Comparison of ENCODE assay signal across 8 cellular contexts in genomic region chr2:62197017-62197586, GRCh38. TPM values are rescaled to one million over a fixed set of nuclear protein-coding genes. Genes with fewer than 3 reads are reported as not detected.
DNase-seq lines count a peak whose midpoint lies in the region; ATAC-seq and TF ChIP-seq lines count a peak whose summit lies in the region.

No MANE protein-coding gene starts in this region.

- H3K36me3 ChIP-seq in HUES48 (ENCODE audit: control insufficient read depth, insufficient read depth, low read length) (no peaks in the 10 kb centered on the region), mucosa of rectum (ENCODE audit: control insufficient read depth in 2 of 2, insufficient read depth in 2 of 2, low read length in 2 of 2) (no peaks in the 10 kb centered on the region), tibial artery (no peaks in the 10 kb centered on the region)

- H3K9ac ChIP-seq in HUES48 (ENCODE audit: low read depth, low read length) = peak overlapping the region; percentile 24; the same call in 1 of the 2 replicates
- H3K9ac ChIP-seq in mucosa of rectum (ENCODE audit: low read depth in 1 of 2, low read length in 2 of 2) = peak overlapping the region; percentile 63 to 83

- H3K27ac ChIP-seq in HUES48 (ENCODE audit: low read depth, low read length) (no peak overlapping the region), dorsolateral prefrontal cortex (peak overlapping the region in 47 of 59 donors; percentile 11 to 96 (median 85)), mucosa of rectum (ENCODE audit: low read depth in 2 of 2, low read length in 2 of 2) (peak overlapping the region; percentile 96 to 97), tibial artery (peak overlapping the region; percentile 92 to 93)

- intact Hi-C loops in dorsolateral prefrontal cortex (cut with DNase I) (loop anchor here (5.0 to 10.0 kb wide), 3 partner anchors 202 to 218 kb away; no protein-coding TSS in a partner anchor), tibial artery (cut with DNase I; ENCODE audit: low total_unique reads) (loop anchor here (10.0 kb wide), 1 partner anchor 272 kb away; no protein-coding TSS in a partner anchor)

- H3K4me1 ChIP-seq in HUES48 (ENCODE audit: control insufficient read depth, insufficient read depth, low read length) (peaks cover 35% of the 10 kb centered on the region), mucosa of rectum (ENCODE audit: control insufficient read depth in 2 of 2, insufficient read depth in 2 of 2, low read length in 2 of 2) (peaks cover 9 to 19% of the 10 kb centered on the region in 2 donors), tibial artery (peaks cover 0 to 54% (median 23%) of the 10 kb centered on the region in 4 donors)

- H3K27me3 ChIP-seq in HUES48 (ENCODE audit: control insufficient read depth, insufficient read depth, low read length) (no peaks in the 10 kb centered on the region), dorsolateral prefrontal cortex (no peaks in the 10 kb centered on the region), mucosa of rectum (ENCODE audit: control insufficient read depth in 2 of 2, insufficient read depth in 2 of 2, low read length in 2 of 2) (no peaks in the 10 kb centered on the region), tibial artery (no peaks in the 10 kb centered on the region)

- no peaks in the 10 kb centered on the region for H3K9me3 ChIP-seq in HUES48 (ENCODE audit: control insufficient read depth, insufficient read depth, low read length)
- H3K9me3 ChIP-seq in mucosa of rectum (ENCODE audit: control insufficient read depth in 2 of 2, low read length in 2 of 2) = no peaks in the 10 kb centered on the region
- H3K9me3 ChIP-seq in tibial artery = no peaks in the 10 kb centered on the region

- TF ChIP-seq CTCF in dorsolateral prefrontal cortex (IDR thresholded peaks at IDR 0.05 in 54 of 56, conservative IDR thresholded peaks at IDR 0.05 in 2 of 56; ENCODE audit: low read depth in 1 of 56, partially characterized antibody in 56 of 56) = peak in 8 of 56 donors; percentile 1 to 26 (median 20)
- TF ChIP-seq CTCF in tibial artery (IDR thresholded peaks at IDR 0.05) = no peak

- DNase-seq in COR-L47 (lab: John Stamatoyannopoulos, UW) (peak; percentile 5), dorsolateral prefrontal cortex (peak in 1 of 10 donors; percentile 47), tibial artery (peak in 1 of 2 donors; percentile 69), iPS-NIHi7 (ENCODE audit: extremely low spot score) (no peak)
- DNase-seq in activated CD4-positive, alpha-beta T cell treated with anti-CD3 and anti-CD28 coated beads for 1 hour = peak; percentile 14

- H3K4me3 ChIP-seq in HUES48 (ENCODE audit: low read depth, low read length) (peak overlapping the region; percentile 93), dorsolateral prefrontal cortex (peak overlapping the region; percentile 55 to 98 (median 91)), mucosa of rectum (ENCODE audit: low read length in 2 of 2) (peak overlapping the region; percentile 90 to 98), tibial artery (peak overlapping the region; percentile 88 to 94)

- ATAC-seq in GM21576 (IDR thresholded peaks at IDR 0.05; ENCODE audit: unreplicated experiment) = no peak

RNA-seq across cellular contexts. Expression of gene B3GNT2, which starts 1.2 kb away (rescaled TPM):
- total RNA-seq in dorsolateral prefrontal cortex = 10 to 100 TPM in 107 of 120 experiments, 1 to 10 TPM in 13; 7.7 to 20.6 (median 12.6) TPM
